Comparison of ENCODE assay signal across 8 cellular contexts in the genomic region with DNA sequence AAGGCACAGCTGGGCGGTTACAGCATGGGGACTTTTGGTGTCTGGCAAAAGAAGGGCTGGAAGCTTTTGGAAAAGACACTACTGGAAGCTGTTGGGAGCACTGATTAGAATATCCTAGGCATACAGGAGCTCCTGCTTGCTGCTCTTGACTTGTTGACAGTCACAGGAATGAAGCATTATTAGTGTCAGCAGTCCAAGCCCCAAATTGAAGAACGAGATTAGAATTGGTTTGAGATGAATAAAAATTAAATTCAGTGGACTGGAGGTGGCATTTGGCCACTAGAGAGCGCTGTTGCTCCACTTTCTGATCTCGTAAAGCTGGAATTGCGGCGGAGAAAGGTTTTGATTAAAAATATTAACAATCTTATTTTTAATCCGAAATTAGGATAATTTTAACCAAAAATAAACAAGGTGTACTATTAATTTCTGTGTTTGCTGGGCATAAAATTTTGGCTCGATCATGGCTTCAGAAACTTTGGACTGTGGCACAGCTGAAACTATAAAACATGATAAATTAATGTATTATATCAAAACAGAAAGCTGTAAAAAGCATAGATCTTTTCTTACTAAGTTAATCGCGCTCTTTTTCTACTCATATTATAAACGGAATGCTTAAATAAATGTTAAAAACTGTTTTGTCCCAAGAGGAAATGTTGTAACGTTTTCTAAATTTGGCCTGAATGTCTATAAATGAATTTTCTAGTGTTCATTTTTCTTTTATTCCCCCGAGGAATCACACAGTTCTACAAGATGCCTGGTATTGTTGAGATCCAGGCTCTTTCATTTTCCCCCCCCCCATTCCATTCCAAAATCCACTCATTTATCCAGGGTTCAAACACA. TPM values are rescaled to one million over a fixed set of nuclear protein-coding genes. Genes with fewer than 3 reads are reported as not detected.
DNase-seq lines count a peak whose midpoint lies in the region; ATAC-seq and TF ChIP-seq lines count a peak whose summit lies in the region.

No MANE protein-coding gene starts in this region.

- H2AFZ ChIP-seq in KMS-11 (ENCODE audit: low read depth) (no peak overlapping the region; the same call in 1 of the 2 replicates), SU-DHL-6 (ENCODE audit: low read depth, low read length, severe bottlenecking) (no peak overlapping the region), hepatocyte (no peak overlapping the region)

- H4K20me1 ChIP-seq in KMS-11 (ENCODE audit: insufficient read depth) (no peaks in the 10 kb centered on the region), SU-DHL-6 (ENCODE audit: low read depth, low read length) (no peaks in the 10 kb centered on the region), hepatocyte (ENCODE audit: insufficient read depth, poor library complexity, severe bottlenecking) (no peaks in the 10 kb centered on the region)

- peaks cover 31 to 49% (median 40%) of the 10 kb centered on the region in 3 donors for H3K4me1 Mint-ChIP-seq in CD8-positive, alpha-beta memory T cell

- H3K4me3 ChIP-seq in CD8-positive, alpha-beta memory T cell (ENCODE audit: low read length) = no peak overlapping the region
- no peak overlapping the region for H3K4me3 ChIP-seq in KMS-11 (IDR thresholded peaks at IDR 0.05; ENCODE audit: insufficient read depth, low read depth, low read length)
- H3K4me3 ChIP-seq in SU-DHL-6 (ENCODE audit: insufficient read depth, low read length, poor library complexity, severe bottlenecking) = no peak overlapping the region
- H3K4me3 ChIP-seq in hepatocyte = no peak overlapping the region

- 10% methylated on average over 13 of the region's 13 CpGs for WGBS in hepatocyte (ENCODE audit: low lambda C conversion rate, missing lambda C conversion rate)

- H3K4me3 Mint-ChIP-seq in CD8-positive, alpha-beta memory T cell = peak overlapping the region in 1 of 7 donors; percentile 53

- H3K27me3 Mint-ChIP-seq in CD8-positive, alpha-beta memory T cell = peaks cover 75 to 79% of the 10 kb centered on the region in 2 donors

- no peak overlapping the region for H3K27ac ChIP-seq in CD8-positive, alpha-beta memory T cell (ENCODE audit: low read depth, low read length)
- H3K27ac ChIP-seq in KMS-11 = no peak overlapping the region
- no peak overlapping the region for H3K27ac ChIP-seq in SU-DHL-6 (ENCODE audit: low read depth, low read length)
- H3K27ac ChIP-seq in hepatocyte = no peak overlapping the region

- no peaks in the 10 kb centered on the region for H3K9me3 ChIP-seq in CD8-positive, alpha-beta memory T cell (ENCODE audit: low read length)
- no peaks in the 10 kb centered on the region for H3K9me3 ChIP-seq in SU-DHL-6 (ENCODE audit: insufficient read depth, low read length)
- H3K9me3 ChIP-seq in hepatocyte (ENCODE audit: low read depth) = no peaks in the 10 kb centered on the region

- TF ChIP-seq CTCF in KMS-11 (conservative IDR thresholded peaks at IDR 0.05; ENCODE audit: low read depth, low read length) (peak; percentile 96), SU-DHL-6 (IDR thresholded peaks at IDR 0.05; ENCODE audit: insufficient read depth, low read length, poor library complexity, severe bottlenecking) (peak; percentile 20), hepatocyte (IDR thresholded peaks at IDR 0.05; ENCODE audit: poor library complexity) (peak; percentile 93)

- peak; percentile 49 to 72 (median 62) for DNase-seq in CD8-positive, alpha-beta memory T cell
- peak; percentile 12 for DNase-seq in amniotic stem cell (lab: John Stamatoyannopoulos, UW)
- DNase-seq in hepatocyte (ENCODE audit: low spot score) = peak; percentile 80
- peak in 2 of 3 donors; percentile 54 to 69 for DNase-seq in stimulated activated CD4-positive, alpha-beta T cell treated with anti-CD3 and anti-CD28 coated beads, Interleukin-12 subunit alpha, Interleukin-12 subunit beta, amount 100 ng/mL, for 48 hours (ENCODE audit: low read depth in 2 of 3, low spot score in 1 of 3)

- POLR2A ChIA-PET in CD8-positive, alpha-beta memory T cell (lab: Charles Lee) = interaction anchor here (0.6 to 1.2 kb wide), 2 partner anchors 82 to 328 kb away, joined by 3 to 4 read pairs; no protein-coding TSS in a partner anchor

- H3K36me3 ChIP-seq in CD8-positive, alpha-beta memory T cell (ENCODE audit: insufficient read depth, low read length) = no peaks in the 10 kb centered on the region
- H3K36me3 ChIP-seq in KMS-11 (ENCODE audit: insufficient read depth) (no peaks in the 10 kb centered on the region), SU-DHL-6 (ENCODE audit: low read length) (no peaks in the 10 kb centered on the region), hepatocyte (replicated peaks; ENCODE audit: insufficient read depth, low read depth) (no peaks in the 10 kb centered on the region)

- CTCF ChIA-PET in CD8-positive, alpha-beta memory T cell (lab: Charles Lee) = interaction anchor here (0.6 to 6.0 kb wide), 32 partner anchors 13 to 1207 kb away, joined by 3 to 79 read pairs (median 4); no protein-coding TSS in a partner anchor

- H3K4me2 ChIP-seq in KMS-11 (peak overlapping the region; percentile 33), SU-DHL-6 (ENCODE audit: low read depth, low read length, poor library complexity, severe bottlenecking) (no peak overlapping the region), hepatocyte (no peak overlapping the region)

- no peaks in the 10 kb centered on the region for H3F3A ChIP-seq in SU-DHL-6 (ENCODE audit: insufficient read depth)

- H3K4me1 ChIP-seq in CD8-positive, alpha-beta memory T cell (ENCODE audit: insufficient read depth, low read length) = peaks cover 16% of the 10 kb centered on the region
- no peaks in the 10 kb centered on the region for H3K4me1 ChIP-seq in KMS-11 (ENCODE audit: low read depth, poor library complexity, severe bottlenecking)
- peaks cover 26% of the 10 kb centered on the region for H3K4me1 ChIP-seq in hepatocyte (ENCODE audit: insufficient read depth)

- H3K27me3 ChIP-seq in CD8-positive, alpha-beta memory T cell (ENCODE audit: insufficient read depth, low read length, poor library complexity, severe bottlenecking) = peaks cover 83% of the 10 kb centered on the region
- no peaks in the 10 kb centered on the region for H3K27me3 ChIP-seq in KMS-11 (ENCODE audit: insufficient read depth, low read depth)
- no peaks in the 10 kb centered on the region for H3K27me3 ChIP-seq in SU-DHL-6 (ENCODE audit: low read length)
- peaks cover 91% of the 10 kb centered on the region for H3K27me3 ChIP-seq in hepatocyte

- peak overlapping the region in 2 of 8 donors; percentile 46 to 87 for H3K27ac Mint-ChIP-seq in CD8-positive, alpha-beta memory T cell

- H3K9me2 ChIP-seq in SU-DHL-6 (replicated peaks; ENCODE audit: insufficient read depth, low read length) = no peaks in the 10 kb centered on the region
- H3K9me2 ChIP-seq in hepatocyte (replicated peaks; ENCODE audit: insufficient read depth) = no peaks in the 10 kb centered on the region

- no peaks in the 10 kb centered on the region for H3K36me3 Mint-ChIP-seq in CD8-positive, alpha-beta memory T cell

- no peaks in the 10 kb centered on the region for H3K79me2 ChIP-seq in KMS-11 (ENCODE audit: insufficient read depth, low read depth)
- H3K79me2 ChIP-seq in SU-DHL-6 (ENCODE audit: insufficient read depth, low read length) = no peaks in the 10 kb centered on the region
- no peaks in the 10 kb centered on the region for H3K79me2 ChIP-seq in hepatocyte

- no peak overlapping the region for H3K9ac ChIP-seq in KMS-11
- no peak overlapping the region for H3K9ac ChIP-seq in SU-DHL-6 (ENCODE audit: low read length)

- H3K9me3 Mint-ChIP-seq in CD8-positive, alpha-beta memory T cell = peaks cover 4 to 25% (median 13%) of the 10 kb centered on the region in 5 donors

- no peak for ATAC-seq in GM21723 (IDR thresholded peaks at IDR 0.05; ENCODE audit: unreplicated experiment)
- ATAC-seq in GM18907 (IDR thresholded peaks at IDR 0.05; ENCODE audit: unreplicated experiment) = no peak

RNA-seq across cellular contexts. Expression of gene HOXD8, which starts 2.4 kb away (rescaled TPM):
- not detected for total RNA-seq in CD8-positive, alpha-beta memory T cell
- not detected for polyA plus RNA-seq in CD8-positive, alpha-beta memory T cell
- 1.3 TPM in 2 replicates for total RNA-seq in hepatocyte
- polyA plus RNA-seq in hepatocyte = 0.77 TPM in 1 of 2 replicates, not detected in the other

RNA-seq across cellular contexts. Expression of gene HOXD9, which starts 4.6 kb away (rescaled TPM):
- not detected for total RNA-seq in CD8-positive, alpha-beta memory T cell
- not detected for polyA plus RNA-seq in CD8-positive, alpha-beta memory T cell
- total RNA-seq in hepatocyte = 2.4 and 2.9 TPM in 2 replicates
- 3.0 and 4.7 TPM in 2 replicates for polyA plus RNA-seq in hepatocyte

RNA-seq across cellular contexts. Expression of gene HOXD10, which starts 10.6 kb away (rescaled TPM):
- total RNA-seq in CD8-positive, alpha-beta memory T cell = not detected
- not detected for polyA plus RNA-seq in CD8-positive, alpha-beta memory T cell
- total RNA-seq in hepatocyte = 8.5 and 11.7 TPM in 2 replicates
- polyA plus RNA-seq in hepatocyte = 5.1 and 9.9 TPM in 2 replicates

RNA-seq across cellular contexts. Expression of gene HOXD11, which starts 20.1 kb away (rescaled TPM):
- not detected for total RNA-seq in CD8-positive, alpha-beta memory T cell
- not detected for polyA plus RNA-seq in CD8-positive, alpha-beta memory T cell
- total RNA-seq in hepatocyte = 5.7 and 6.3 TPM in 2 replicates
- 9.9 and 11.5 TPM in 2 replicates for polyA plus RNA-seq in hepatocyte

RNA-seq across cellular contexts. Expression of gene HOXD4, which starts 24.2 kb away (rescaled TPM):
- not detected for total RNA-seq in CD8-positive, alpha-beta memory T cell
- polyA plus RNA-seq in CD8-positive, alpha-beta memory T cell = not detected
- 0.40 and 0.70 TPM in 2 replicates for total RNA-seq in hepatocyte
- 0.13 TPM in 1 of 2 replicates, not detected in the other for polyA plus RNA-seq in hepatocyte

Comparison
In these comparisons a context has a peak if more than half of its experiments do, and no peak if none do; other contexts are left out.
1. DNase-seq: peak in every context shown above with its lines; median percentile 80 in hepatocyte; 62 in CD8-positive, alpha-beta memory T cell; 62 in stimulated activated CD4-positive, alpha-beta T cell treated with anti-CD3 and anti-CD28 coated beads, Interleukin-12 subunit alpha, Interleukin-12 subunit beta, amount 100 ng/mL, for 48 hours; 12 in amniotic stem cell.
2. CTCF ChIP-seq: peak in every context shown above with its lines; median percentile 96 in KMS-11; 93 in hepatocyte; 20 in SU-DHL-6.